Comparison of ENCODE assay signal across 19 cellular contexts in genomic region chr2:23529659-23530058, GRCh38.
DNase-seq lines count a peak whose midpoint lies in the region; ATAC-seq and TF ChIP-seq lines count a peak whose summit lies in the region.
"Had no signal": no experiment of that assay in that cellular context is flagged by ENCODE, and none has a peak within 500 bp of the region (broad histone marks: within the 10 kb centered on the region; RNA-seq: fewer than 3 reads in every experiment).

No MANE protein-coding gene starts in this region.

- WGBS in right cardiac atrium, result 97% methylated on average over 11 of the region's 11 CpGs
- WGBS in adrenal gland, 4 donors, result 94 to 98% (median 96%) methylated on average over 7 to 11 of the region's 11 CpGs

- H3K9me3 Mint-ChIP-seq in brain, result peaks cover 0 to 2% (median 0%) of the 10 kb centered on the region in 5 experiments
- H3K9me3 Mint-ChIP-seq in nephron, result no peaks in the 10 kb centered on the region
- H3K9me3 Mint-ChIP-seq: CD8-positive, alpha-beta memory T cell; IgD-negative memory B cell had no signal

- H3K36me3 Mint-ChIP-seq in brain, result no peaks in the 10 kb centered on the region
- no peaks in the 10 kb centered on the region for H3K36me3 Mint-ChIP-seq in nephron (ENCODE audit: low read depth)
- H3K36me3 Mint-ChIP-seq: CD14-positive monocyte; CD8-positive, alpha-beta memory T cell; IgD-negative memory B cell had no signal

- no peak for ATAC-seq in right cardiac atrium
- no peak for ATAC-seq in GM21360 (IDR thresholded peaks at IDR 0.05; ENCODE audit: unreplicated experiment)
- ATAC-seq: GM12878, HepG2 had no signal

- H3K27me3 ChIP-seq in right cardiac atrium (ENCODE audit: control insufficient read depth, insufficient read depth) (no peaks in the 10 kb centered on the region), left ventricle myocardium inferior (ENCODE audit: low read depth) (peaks cover 29% of the 10 kb centered on the region), adrenal gland (no peaks in the 10 kb centered on the region)
- H3K27me3 ChIP-seq: BLaER1 had no signal

- no peaks in the 10 kb centered on the region for H3K9me3 ChIP-seq in right cardiac atrium (ENCODE audit: control insufficient read depth, low read length)
- no peaks in the 10 kb centered on the region for H3K9me3 ChIP-seq in left ventricle myocardium inferior (replicated peaks)
- no peaks in the 10 kb centered on the region for H3K9me3 ChIP-seq in adrenal gland (replicated peaks in 1 of 3)
- H3K9me3 ChIP-seq: BLaER1 had no signal

- H3K4me1 ChIP-seq in right cardiac atrium (ENCODE audit: control insufficient read depth, insufficient read depth, low read length) (no peaks in the 10 kb centered on the region), left ventricle myocardium inferior (peaks cover 6% of the 10 kb centered on the region), adrenal gland (replicated peaks in 1 of 2) (peaks cover 9 to 23% of the 10 kb centered on the region in 2 donors)

- H3K27me3 Mint-ChIP-seq in brain (no peaks in the 10 kb centered on the region), nephron (ENCODE audit: low read depth) (peaks cover 4% of the 10 kb centered on the region)

- H3K27ac Mint-ChIP-seq in brain (peak overlapping the region in 4 of 5 experiments; percentile 72 to 88 (median 84)), nephron (peak overlapping the region; percentile 78 to 94 (median 80))
- H3K27ac Mint-ChIP-seq: CD14-positive monocyte; CD8-positive, alpha-beta memory T cell; IgD-negative memory B cell had no signal

- TF ChIP-seq POLR2A in adrenal gland (IDR thresholded peaks at IDR 0.05), result no peak

- no peaks in the 10 kb centered on the region for H3K36me3 ChIP-seq in left ventricle myocardium inferior
- no peaks in the 10 kb centered on the region for H3K36me3 ChIP-seq in adrenal gland (replicated peaks in 1 of 2)
- H3K36me3 ChIP-seq: BLaER1 had no signal

- H3K4me3 ChIP-seq in right cardiac atrium (ENCODE audit: low read length) (no peak overlapping the region), left ventricle myocardium inferior (no peak overlapping the region), adrenal gland (no peak overlapping the region)
- H3K4me3 ChIP-seq: BLaER1, GM12878, GM23248 had no signal

- no peak overlapping the region for H3K4me3 Mint-ChIP-seq in brain
- no peak overlapping the region for H3K4me3 Mint-ChIP-seq in nephron
- H3K4me3 Mint-ChIP-seq: CD14-positive monocyte had no signal

- intact Hi-C loops in right cardiac atrium (cut with DNase I), result no loop called here
- intact Hi-C loops in left ventricle myocardium inferior (cut with micrococcal nuclease), result no loop called here
- intact Hi-C loops in adrenal gland (cut with DNase I), result no loop called here

- TF ChIP-seq CTCF in left ventricle myocardium inferior (IDR thresholded peaks at IDR 0.05; ENCODE audit: borderline replicate concordance) (no peak), brain (conservative IDR thresholded peaks at IDR 0.05) (no peak), nephron (IDR thresholded peaks at IDR 0.05; ENCODE audit: unreplicated experiment in 3 of 3) (no peak), adrenal gland (IDR thresholded peaks at IDR 0.05) (no peak)

- DNase-seq in right cardiac atrium, result peak in 2 of 3 donors; percentile 6 to 8
- DNase-seq in left ventricle myocardium inferior, result no peak
- DNase-seq in adrenal gland, result no peak
- DNase-seq in NCI-H1417 treated with DMSO at 0.1 percent for 48 hours (lab: John Stamatoyannopoulos, UW), result no peak
- DNase-seq: 8988T; CD8-positive, alpha-beta memory T cell; COR-L47; DMS53; DND-41; EL; GM23248 had no signal

- H3K27ac ChIP-seq in right cardiac atrium (ENCODE audit: low read length) (no peak overlapping the region), left ventricle myocardium inferior (replicated peaks) (no peak overlapping the region), adrenal gland (no peak overlapping the region)
- H3K27ac ChIP-seq: BLaER1, GM23248 had no signal

- H3K4me1 Mint-ChIP-seq in brain, result peaks cover 81% of the 10 kb centered on the region
- peaks cover 59% of the 10 kb centered on the region for H3K4me1 Mint-ChIP-seq in nephron

Comparison
In these comparisons a context has a peak if more than half of its experiments do, and no peak if none do; other contexts are left out.
1. DNase-seq: peak in right cardiac atrium (2 of 3); none in left ventricle myocardium inferior (single experiment), adrenal gland (0 of 7) and NCI-H1417 treated with DMSO at 0.1 percent for 48 hours (single experiment).